Comparison of ENCODE assay signal across 38 cellular contexts in genomic region chr5:6903934-6904333, GRCh38.
"Had no signal": no experiment of that assay in that cellular context is flagged by ENCODE, and none has a peak within 500 bp of the region (broad histone marks: within the 10 kb centered on the region; RNA-seq: fewer than 3 reads in every experiment).

No MANE protein-coding gene starts in this region.

- ATAC-seq: activated naive CD4-positive, alpha-beta T cell treated with anti-CD3 and anti-CD28 coated beads, Interleukin-2, amount 50 U/mL, for 72 hours; activated naive CD8-positive, alpha-beta T cell treated with anti-CD3 and anti-CD28 coated beads, Interleukin-2, amount 50 U/mL, for 24 hours; activated T-cell treated with anti-CD3 and anti-CD28 coated beads, Interleukin-2, amount 50 U/mL, for 4 hours; activated T-cell treated with anti-CD3 and anti-CD28 coated beads, Interleukin-2, amount 50 U/mL, for 72 hours; activated T-helper 17 cell treated with anti-CD3 and anti-CD28 coated beads, Interleukin-2, amount 50 U/mL, for 72 hours; body of pancreas had no signal

- H3K27ac ChIP-seq: adrenal gland, ascending aorta, body of pancreas, brain microvascular endothelial cell, breast epithelium, cardiac muscle cell had no signal

- H3K36me3 Mint-ChIP-seq: activated naive CD4-positive, alpha-beta T cell treated with anti-CD3 and anti-CD28 coated beads, Interleukin-2, amount 10 ng/mL, durations not matched to agents 7 days and 5 days; activated naive CD4-positive, alpha-beta T cell treated with anti-CD3 and anti-CD28 coated beads, Interleukin-2, amount 50 U/mL, for 24 hours; activated naive CD4-positive, alpha-beta T cell treated with anti-CD3 and anti-CD28 coated beads, Interleukin-2, amount 50 U/mL, for 72 hours; activated naive CD8-positive, alpha-beta T cell; activated naive CD8-positive, alpha-beta T cell treated with anti-CD3 and anti-CD28 coated beads for 36 hours; activated naive CD8-positive, alpha-beta T cell treated with anti-CD3 and anti-CD28 coated beads, Interleukin-2, amount 10 ng/mL, durations not matched to agents 7 days and 5 days; brain had no signal

- H3K4me1 ChIP-seq: adrenal gland, ascending aorta, breast epithelium had no signal

- H3K9me3 ChIP-seq: adrenal gland, ascending aorta, body of pancreas, breast epithelium had no signal

- H3K4me3 Mint-ChIP-seq: activated naive CD4-positive, alpha-beta T cell treated with anti-CD3 and anti-CD28 coated beads for 36 hours; activated naive CD4-positive, alpha-beta T cell treated with anti-CD3 and anti-CD28 coated beads, Interleukin-2, amount 10 ng/mL, durations not matched to agents 7 days and 5 days; activated naive CD4-positive, alpha-beta T cell treated with anti-CD3 and anti-CD28 coated beads, Interleukin-2, amount 50 U/mL, for 24 hours; activated naive CD8-positive, alpha-beta T cell; activated naive CD8-positive, alpha-beta T cell treated with anti-CD3 and anti-CD28 coated beads for 36 hours; activated naive CD8-positive, alpha-beta T cell treated with anti-CD3 and anti-CD28 coated beads, Interleukin-2, amount 10 ng/mL, durations not matched to agents 7 days and 5 days; activated naive CD8-positive, alpha-beta T cell treated with anti-CD3 and anti-CD28 coated beads, Interleukin-2, amount 50 U/mL, for 24 hours; activated T-cell treated with anti-CD3 and anti-CD28 coated beads, Interleukin-2, amount 50 U/mL, for 24 hours; activated T-cell treated with anti-CD3 and anti-CD28 coated beads, Interleukin-2, amount 50 U/mL, for 4 hours; activated T-cell treated with anti-CD3 and anti-CD28 coated beads, Interleukin-2, amount 50 U/mL, for 72 hours; activated T-helper 1 cell treated with anti-CD3 and anti-CD28 coated beads, Interleukin-12 subunit alpha, Interleukin-12 subunit beta, Interleukin-2, Interleukin-4 antibody, amounts not matched to agents 30 ng/mL and 10 ng/mL and 1 ng/mL, durations not matched to agents 14 hours and 24 hours and 36 hours; activated T-helper 17 cell treated with anti-CD3 and anti-CD28 coated beads, Interleukin-2, amount 50 U/mL, for 72 hours; brain; central memory CD8-positive, alpha-beta T cell had no signal

- H3K4me1 Mint-ChIP-seq: activated naive CD4-positive, alpha-beta T cell treated with anti-CD3 and anti-CD28 coated beads, Interleukin-2, amount 10 ng/mL, durations not matched to agents 7 days and 5 days; activated naive CD4-positive, alpha-beta T cell treated with anti-CD3 and anti-CD28 coated beads, Interleukin-2, amount 50 U/mL, for 24 hours; activated naive CD8-positive, alpha-beta T cell treated with anti-CD3 and anti-CD28 coated beads for 36 hours; activated naive CD8-positive, alpha-beta T cell treated with anti-CD3 and anti-CD28 coated beads, Interleukin-2, amount 10 ng/mL, durations not matched to agents 7 days and 5 days; activated naive CD8-positive, alpha-beta T cell treated with anti-CD3 and anti-CD28 coated beads, Interleukin-2, amount 50 U/mL, for 24 hours; central memory CD8-positive, alpha-beta T cell had no signal

- H3K9me3 Mint-ChIP-seq: activated naive CD4-positive, alpha-beta T cell treated with anti-CD3 and anti-CD28 coated beads for 36 hours; activated naive CD4-positive, alpha-beta T cell treated with anti-CD3 and anti-CD28 coated beads, Interleukin-2, amount 50 U/mL, for 24 hours; activated naive CD4-positive, alpha-beta T cell treated with anti-CD3 and anti-CD28 coated beads, Interleukin-2, amount 50 U/mL, for 72 hours; activated naive CD8-positive, alpha-beta T cell treated with anti-CD3 and anti-CD28 coated beads for 36 hours; activated naive CD8-positive, alpha-beta T cell treated with anti-CD3 and anti-CD28 coated beads, Interleukin-2, amount 10 ng/mL, durations not matched to agents 7 days and 5 days; activated naive CD8-positive, alpha-beta T cell treated with anti-CD3 and anti-CD28 coated beads, Interleukin-2, amount 50 U/mL, for 24 hours; activated T-cell treated with anti-CD3 and anti-CD28 coated beads, Interleukin-2, amount 50 U/mL, for 24 hours; activated T-cell treated with anti-CD3 and anti-CD28 coated beads, Interleukin-2, amount 50 U/mL, for 4 hours; activated T-cell treated with anti-CD3 and anti-CD28 coated beads, Interleukin-2, amount 50 U/mL, for 72 hours; activated T-helper 1 cell treated with anti-CD3 and anti-CD28 coated beads, Interleukin-12 subunit alpha, Interleukin-12 subunit beta, Interleukin-2, Interleukin-4 antibody, amounts not matched to agents 30 ng/mL and 10 ng/mL and 1 ng/mL, durations not matched to agents 14 hours and 24 hours and 36 hours; activated T-helper 17 cell treated with anti-CD3 and anti-CD28 coated beads, Interleukin-2, amount 50 U/mL, for 72 hours; activated T-helper 2 cell treated with anti-CD3 and anti-CD28 coated beads, Interferon-gamma antibody, Interleukin-2, Interleukin-4, amounts not matched to agents 10 μg/mL and 5 μg/mL and 100 μg/mL, durations not matched to agents 14 hours and 24 hours and 36 hours; central memory CD8-positive, alpha-beta T cell had no signal

- H3K27me3 ChIP-seq: adrenal gland, ascending aorta, body of pancreas, brain microvascular endothelial cell, breast epithelium, cardiac muscle cell had no signal

- H3K27ac Mint-ChIP-seq: activated naive CD4-positive, alpha-beta T cell treated with anti-CD3 and anti-CD28 coated beads for 36 hours; activated naive CD4-positive, alpha-beta T cell treated with anti-CD3 and anti-CD28 coated beads, Interleukin-2, amount 10 ng/mL, durations not matched to agents 7 days and 5 days; activated naive CD4-positive, alpha-beta T cell treated with anti-CD3 and anti-CD28 coated beads, Interleukin-2, amount 50 U/mL, for 24 hours; activated naive CD4-positive, alpha-beta T cell treated with anti-CD3 and anti-CD28 coated beads, Interleukin-2, amount 50 U/mL, for 72 hours; activated naive CD8-positive, alpha-beta T cell; activated naive CD8-positive, alpha-beta T cell treated with anti-CD3 and anti-CD28 coated beads for 36 hours; activated naive CD8-positive, alpha-beta T cell treated with anti-CD3 and anti-CD28 coated beads, Interleukin-2, amount 10 ng/mL, durations not matched to agents 7 days and 5 days; activated naive CD8-positive, alpha-beta T cell treated with anti-CD3 and anti-CD28 coated beads, Interleukin-2, amount 50 U/mL, for 24 hours; activated T-cell treated with anti-CD3 and anti-CD28 coated beads, Interleukin-2, amount 50 U/mL, for 24 hours; activated T-cell treated with anti-CD3 and anti-CD28 coated beads, Interleukin-2, amount 50 U/mL, for 72 hours; activated T-helper 1 cell treated with anti-CD3 and anti-CD28 coated beads, Interleukin-12 subunit alpha, Interleukin-12 subunit beta, Interleukin-2, Interleukin-4 antibody, amounts not matched to agents 30 ng/mL and 10 ng/mL and 1 ng/mL, durations not matched to agents 14 hours and 24 hours and 36 hours; activated T-helper 17 cell treated with anti-CD3 and anti-CD28 coated beads, Interleukin-2, amount 50 U/mL, for 72 hours; activated T-helper 2 cell treated with anti-CD3 and anti-CD28 coated beads, Interferon-gamma antibody, Interleukin-2, Interleukin-4, amounts not matched to agents 10 μg/mL and 5 μg/mL and 100 μg/mL, durations not matched to agents 14 hours and 24 hours and 36 hours; brain had no signal

- H3K36me3 ChIP-seq: adrenal gland, ascending aorta, brain microvascular endothelial cell, breast epithelium, cardiac muscle cell had no signal

- DNase-seq: activated effector memory CD4-positive, alpha-beta T cell treated with anti-CD3 and anti-CD28 coated beads, Interleukin-2, amount 50 U/mL, for 16 hours; activated effector memory CD4-positive, alpha-beta T cell treated with Interleukin-2 at 50 U/mL for 16 hours; activated gamma-delta T cell; activated gamma-delta T cell treated with Interleukin-2 at 50 U/mL for 16 hours; activated naive CD4-positive, alpha-beta T cell; activated naive CD4-positive, alpha-beta T cell treated with anti-CD3 and anti-CD28 coated beads for 36 hours; activated naive CD4-positive, alpha-beta T cell treated with anti-CD3 and anti-CD28 coated beads, Interleukin-2, amount 10 ng/mL, durations not matched to agents 7 days and 5 days; activated naive CD4-positive, alpha-beta T cell treated with anti-CD3 and anti-CD28 coated beads, Interleukin-2, amount 50 U/mL, for 16 hours; activated naive CD4-positive, alpha-beta T cell treated with Interleukin-2 at 50 U/mL for 16 hours; activated naive CD8-positive, alpha-beta T cell treated with anti-CD3 and anti-CD28 coated beads for 36 hours; activated naive CD8-positive, alpha-beta T cell treated with anti-CD3 and anti-CD28 coated beads, Interleukin-2, amount 10 ng/mL, durations not matched to agents 7 days and 5 days; activated naive CD8-positive, alpha-beta T cell treated with anti-CD3 and anti-CD28 coated beads, Interleukin-2, amount 50 U/mL, for 24 hours; activated T-cell treated with anti-CD3 and anti-CD28 coated beads, Interleukin-2, amount 50 U/mL, for 1 hour; activated T-cell treated with anti-CD3 and anti-CD28 coated beads, Interleukin-2, amount 50 U/mL, for 24 hours; activated T-cell treated with anti-CD3 and anti-CD28 coated beads, Interleukin-2, amount 50 U/mL, for 4 hours; activated T-cell treated with anti-CD3 and anti-CD28 coated beads, Interleukin-2, amount 50 U/mL, for 48 hours; activated T-cell treated with anti-CD3 and anti-CD28 coated beads, Interleukin-2, amount 50 U/mL, for 72 hours; adrenal gland; amniotic stem cell; amygdala; anterior cingulate cortex; aorta; body of pancreas; brain microvascular endothelial cell; caudate nucleus; central memory CD4-positive, alpha-beta T cell; cerebellar nuclear complex had no signal

- H3K4me3 ChIP-seq: adrenal gland, ascending aorta, body of pancreas, breast epithelium, cardiac muscle cell had no signal

- H3K27me3 Mint-ChIP-seq: activated naive CD4-positive, alpha-beta T cell treated with anti-CD3 and anti-CD28 coated beads, Interleukin-2, amount 50 U/mL, for 24 hours; activated naive CD8-positive, alpha-beta T cell; central memory CD8-positive, alpha-beta T cell had no signal
